In the genomic region with DNA sequence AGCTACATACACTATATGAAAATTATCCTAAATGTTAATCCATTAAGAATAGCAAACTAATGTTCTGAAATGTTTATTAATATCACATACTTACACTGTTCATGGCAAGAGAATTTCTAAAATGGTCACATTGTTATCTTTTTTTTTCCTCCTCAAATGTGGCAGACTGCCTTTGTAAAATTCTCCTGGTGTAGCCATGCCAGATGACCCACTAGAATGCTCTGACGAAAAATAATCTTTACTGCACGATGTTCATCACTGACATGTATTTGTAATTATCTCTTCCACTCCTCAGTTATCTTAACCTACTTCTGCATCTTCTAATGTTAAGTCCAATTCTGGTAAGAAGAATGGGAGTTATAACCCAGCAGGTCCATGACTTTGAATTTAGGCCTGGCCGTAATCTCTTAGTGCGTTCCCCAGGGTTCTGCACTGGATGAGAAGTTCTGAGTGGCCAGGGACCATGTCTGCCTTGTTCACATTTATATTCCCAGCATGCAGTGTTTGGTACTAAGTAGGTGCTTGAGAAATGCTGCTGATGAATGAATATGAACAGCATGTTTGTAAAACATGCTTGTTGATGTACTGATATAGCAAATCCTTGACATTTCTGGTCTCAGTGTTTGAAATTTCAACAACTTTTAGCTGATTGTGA, we compare ENCODE assay signal across 16 cellular contexts. TPM values are rescaled to one million over a fixed set of nuclear protein-coding genes. Genes with fewer than 3 reads are reported as not detected.
"Had no signal": no experiment of that assay in that cellular context is flagged by ENCODE, and none has a peak within 500 bp of the region (broad histone marks: within the 10 kb centered on the region; RNA-seq: fewer than 3 reads in every experiment).

No MANE protein-coding gene starts in this region.

- H3K4me3 Mint-ChIP-seq: activated naive CD4-positive, alpha-beta T cell treated with anti-CD3 and anti-CD28 coated beads, Interleukin-2, amount 50 U/mL, for 24 hours; naive thymus-derived CD4-positive, alpha-beta T cell had no signal

- H3K4me1 ChIP-seq: vagina had no signal

- H3K9me3 Mint-ChIP-seq: activated naive CD4-positive, alpha-beta T cell treated with anti-CD3 and anti-CD28 coated beads, Interleukin-2, amount 50 U/mL, for 24 hours; activated T-helper 2 cell treated with anti-CD3 and anti-CD28 coated beads, Interferon-gamma antibody, Interleukin-2, Interleukin-4, amounts not matched to agents 10 μg/mL and 5 μg/mL and 100 μg/mL, durations not matched to agents 14 hours and 24 hours and 36 hours; naive thymus-derived CD4-positive, alpha-beta T cell had no signal

- H3K27ac ChIP-seq: vagina, VCaP had no signal

- H3K4me3 ChIP-seq: smooth muscle cell, tibial artery, vagina had no signal

- DNase-seq: activated T-cell treated with anti-CD3 and anti-CD28 coated beads for 4 hours; central memory CD4-positive, alpha-beta T cell; cortex of kidney; effector CD8-positive, alpha-beta T cell; left colon; naive thymus-derived CD4-positive, alpha-beta T cell; right cardiac atrium; SW 1271; tibial artery had no signal

- H3K27me3 Mint-ChIP-seq: activated naive CD4-positive, alpha-beta T cell treated with anti-CD3 and anti-CD28 coated beads, Interleukin-2, amount 50 U/mL, for 24 hours; naive thymus-derived CD4-positive, alpha-beta T cell; progenitor cell of endocrine pancreas had no signal

- H3K27ac Mint-ChIP-seq: activated naive CD4-positive, alpha-beta T cell treated with anti-CD3 and anti-CD28 coated beads, Interleukin-2, amount 50 U/mL, for 24 hours; activated T-helper 2 cell treated with anti-CD3 and anti-CD28 coated beads, Interferon-gamma antibody, Interleukin-2, Interleukin-4, amounts not matched to agents 10 μg/mL and 5 μg/mL and 100 μg/mL, durations not matched to agents 14 hours and 24 hours and 36 hours; naive thymus-derived CD4-positive, alpha-beta T cell; progenitor cell of endocrine pancreas had no signal

- H3K27me3 ChIP-seq: tibial artery, vagina had no signal

- H3K9me3 ChIP-seq: tibial artery, vagina had no signal

- ATAC-seq: left colon; naive thymus-derived CD4-positive, alpha-beta T cell had no signal

- FAIRE-seq: astrocyte had no signal

- H3K36me3 Mint-ChIP-seq: activated naive CD4-positive, alpha-beta T cell treated with anti-CD3 and anti-CD28 coated beads, Interleukin-2, amount 50 U/mL, for 24 hours had no signal

RNA-seq across cellular contexts. Expression of a gene that starts 51.4 kb away (rescaled TPM):
- polyA plus RNA-seq: naive thymus-derived CD4-positive, alpha-beta T cell had no signal
